In the genomic region with DNA sequence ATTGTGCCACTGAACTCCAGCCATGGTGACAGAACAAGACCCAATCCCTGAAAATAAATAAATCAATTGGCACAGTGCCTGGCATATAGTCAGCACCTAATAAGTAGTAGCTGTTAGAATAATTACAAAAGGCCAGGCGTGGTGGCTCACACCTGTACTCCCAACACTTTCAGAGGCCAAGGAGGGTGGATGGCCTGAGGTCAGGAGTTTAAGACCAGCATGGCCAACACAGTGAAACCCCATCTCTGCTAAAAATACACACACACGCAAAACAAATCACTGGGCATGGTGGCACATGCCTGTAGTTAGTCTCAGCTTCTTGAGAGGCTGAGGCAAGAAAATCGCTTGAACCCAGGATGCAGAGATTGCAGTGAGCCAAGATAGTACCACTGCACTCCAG, we compare ENCODE assay signal across 2 cellular contexts. TPM values are rescaled to one million over a fixed set of nuclear protein-coding genes. Genes with fewer than 3 reads are reported as not detected.
"Had no signal": no experiment of that assay in that cellular context is flagged by ENCODE, and none has a peak within 500 bp of the region (broad histone marks: within the 10 kb centered on the region; RNA-seq: fewer than 3 reads in every experiment).

No MANE protein-coding gene starts in this region.

RNA-seq across cellular contexts. Expression of gene NPIPA5, which starts 25.2 kb away (rescaled TPM):
- total RNA-seq: hepatocyte had no signal

RNA-seq across cellular contexts. Expression of gene MPV17L, which starts 42.7 kb away (rescaled TPM):
- total RNA-seq: myocyte had no signal
